Comparison of ENCODE assay signal across 1 cellular context in the genomic region with DNA sequence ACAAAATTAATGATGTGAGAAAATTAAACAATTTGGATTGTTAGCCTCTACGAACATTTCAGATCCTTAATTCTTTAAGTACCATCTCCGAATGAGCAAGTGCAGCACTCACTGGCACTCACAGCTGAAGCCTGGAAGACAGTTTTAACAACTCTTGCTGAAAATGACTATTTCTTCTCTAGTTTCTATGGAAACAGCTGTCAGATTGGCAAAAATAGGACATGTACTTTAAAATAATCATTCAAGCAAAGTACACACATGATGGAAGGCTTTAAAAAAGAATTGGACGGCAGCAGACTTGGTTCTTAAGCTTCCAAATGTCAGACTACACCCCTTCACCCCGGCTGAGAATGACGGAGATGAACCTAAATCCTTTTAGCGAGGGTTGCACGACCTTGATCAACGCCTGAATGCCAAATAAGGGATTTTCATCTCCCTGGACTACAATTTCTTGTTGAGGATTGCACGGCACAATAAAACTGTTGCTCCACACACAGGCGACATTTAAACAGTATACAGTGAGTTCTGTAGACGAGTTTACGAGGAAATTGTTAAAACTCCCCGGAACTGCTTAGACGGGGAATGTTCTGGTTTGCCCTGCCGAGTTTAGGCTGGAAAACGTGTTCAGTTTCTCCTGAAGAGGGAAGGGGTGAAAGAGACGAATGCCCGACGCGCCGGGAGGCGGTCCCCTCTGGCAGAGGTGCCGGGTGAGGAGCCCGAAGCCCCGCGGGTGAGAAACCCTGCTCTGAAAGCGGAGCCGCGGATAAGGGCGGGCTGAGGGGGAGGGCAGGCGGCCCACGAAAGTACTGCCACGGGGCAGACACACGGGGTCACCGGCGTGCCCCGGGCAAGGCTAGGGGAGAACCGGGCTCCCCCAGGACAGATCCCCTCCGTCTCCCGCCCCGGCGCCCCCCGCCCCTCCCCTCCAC.
TF ChIP-seq lines count a peak whose summit lies in the region.

No MANE protein-coding gene starts in this region.

TF ChIP-seq in K562, 482 proteins besides CTCF, POLR2A, EP300 and RAD21 (continued from another document and continues in another):
- TF ChIP-seq, protein P1, sequence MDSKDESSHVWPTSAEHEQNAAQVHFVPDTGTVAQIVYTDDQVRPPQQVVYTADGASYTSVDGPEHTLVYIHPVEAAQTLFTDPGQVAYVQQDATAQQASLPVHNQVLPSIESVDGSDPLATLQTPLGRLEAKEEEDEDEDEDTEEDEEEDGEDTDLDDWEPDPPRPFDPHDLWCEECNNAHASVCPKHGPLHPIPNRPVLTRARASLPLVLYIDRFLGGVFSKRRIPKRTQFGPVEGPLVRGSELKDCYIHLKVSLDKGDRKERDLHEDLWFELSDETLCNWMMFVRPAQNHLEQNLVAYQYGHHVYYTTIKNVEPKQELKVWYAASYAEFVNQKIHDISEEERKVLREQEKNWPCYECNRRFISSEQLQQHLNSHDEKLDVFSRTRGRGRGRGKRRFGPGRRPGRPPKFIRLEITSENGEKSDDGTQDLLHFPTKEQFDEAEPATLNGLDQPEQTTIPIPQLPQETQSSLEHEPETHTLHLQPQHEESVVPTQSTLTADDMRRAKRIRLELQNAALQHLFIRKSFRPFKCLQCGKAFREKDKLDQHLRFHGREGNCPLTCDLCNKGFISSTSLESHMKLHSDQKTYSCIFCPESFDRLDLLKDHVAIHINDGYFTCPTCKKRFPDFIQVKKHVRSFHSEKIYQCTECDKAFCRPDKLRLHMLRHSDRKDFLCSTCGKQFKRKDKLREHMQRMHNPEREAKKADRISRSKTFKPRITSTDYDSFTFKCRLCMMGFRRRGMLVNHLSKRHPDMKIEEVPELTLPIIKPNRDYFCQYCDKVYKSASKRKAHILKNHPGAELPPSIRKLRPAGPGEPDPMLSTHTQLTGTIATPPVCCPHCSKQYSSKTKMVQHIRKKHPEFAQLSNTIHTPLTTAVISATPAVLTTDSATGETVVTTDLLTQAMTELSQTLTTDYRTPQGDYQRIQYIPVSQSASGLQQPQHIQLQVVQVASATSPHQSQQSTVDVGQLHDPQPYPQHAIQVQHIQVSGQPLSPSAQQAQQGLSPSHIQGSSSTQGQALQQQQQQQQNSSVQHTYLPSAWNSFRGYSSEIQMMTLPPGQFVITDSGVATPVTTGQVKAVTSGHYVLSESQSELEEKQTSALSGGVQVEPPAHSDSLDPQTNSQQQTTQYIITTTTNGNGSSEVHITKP (IDR thresholded peaks at IDR 0.05; ENCODE audit: partially characterized antibody): no peak
- TF ChIP-seq, protein P2, sequence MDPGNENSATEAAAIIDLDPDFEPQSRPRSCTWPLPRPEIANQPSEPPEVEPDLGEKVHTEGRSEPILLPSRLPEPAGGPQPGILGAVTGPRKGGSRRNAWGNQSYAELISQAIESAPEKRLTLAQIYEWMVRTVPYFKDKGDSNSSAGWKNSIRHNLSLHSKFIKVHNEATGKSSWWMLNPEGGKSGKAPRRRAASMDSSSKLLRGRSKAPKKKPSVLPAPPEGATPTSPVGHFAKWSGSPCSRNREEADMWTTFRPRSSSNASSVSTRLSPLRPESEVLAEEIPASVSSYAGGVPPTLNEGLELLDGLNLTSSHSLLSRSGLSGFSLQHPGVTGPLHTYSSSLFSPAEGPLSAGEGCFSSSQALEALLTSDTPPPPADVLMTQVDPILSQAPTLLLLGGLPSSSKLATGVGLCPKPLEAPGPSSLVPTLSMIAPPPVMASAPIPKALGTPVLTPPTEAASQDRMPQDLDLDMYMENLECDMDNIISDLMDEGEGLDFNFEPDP (CRISPR knock-in tag; IDR thresholded peaks at IDR 0.05): no peak
- TF ChIP-seq ZNF445 (CRISPR knock-in tag; IDR thresholded peaks at IDR 0.05; ENCODE audit: low read depth) (no peak), ZNF347 (CRISPR knock-in tag; IDR thresholded peaks at IDR 0.05; ENCODE audit: low read depth) (no peak), CBX1 (IDR thresholded peaks at IDR 0.05; ENCODE audit: low read depth) (0 out of 2 replicates have a peak, but pooled peaks have one; percentile 23), ZNF551 (CRISPR knock-in tag; IDR thresholded peaks at IDR 0.05) (no peak), ARNT (IDR thresholded peaks at IDR 0.05) (no peak), TFAM (CRISPR knock-in tag; conservative IDR thresholded peaks at IDR 0.05) (no peak), BCOR (IDR thresholded peaks at IDR 0.05) (no peak), ZNF764 (CRISPR knock-in tag; IDR thresholded peaks at IDR 0.05; ENCODE audit: low read depth) (no peak), IFI16 (CRISPR knock-in tag; IDR thresholded peaks at IDR 0.05) (no peak), CBFB (CRISPR knock-in tag; IDR thresholded peaks at IDR 0.05) (no peak), SETDB1 (IDR thresholded peaks at IDR 0.05; ENCODE audit: low read length) (no peak), ZNF3 (CRISPR knock-in tag; IDR thresholded peaks at IDR 0.05) (no peak), MCM2 (IDR thresholded peaks at IDR 0.05; ENCODE audit: low read depth) (no peak), RCOR1 (IDR thresholded peaks at IDR 0.05; ENCODE audit: borderline replicate concordance in 1 of 2, low read depth in 2 of 2, low read length in 2 of 2) (no peak), SP2 (IDR thresholded peaks at IDR 0.05; ENCODE audit: extremely low read depth, low read depth, low read length, poor library complexity, severe bottlenecking) (no peak), ZNF830 (CRISPR knock-in tag; IDR thresholded peaks at IDR 0.05) (no peak), RBBP5 (IDR thresholded peaks at IDR 0.05; ENCODE audit: borderline replicate concordance, insufficient read depth, low read length, poor library complexity, severe bottlenecking) (peak; percentile 78), CBX8 (IDR thresholded peaks at IDR 0.05; ENCODE audit: borderline replicate concordance, extremely low read depth, low read depth, low read length, poor library complexity, severe bottlenecking) (no peak), ZNF311 (CRISPR knock-in tag; IDR thresholded peaks at IDR 0.05) (no peak), CREM (IDR thresholded peaks at IDR 0.05; ENCODE audit: low read depth) (no peak), TEAD4 (IDR thresholded peaks at IDR 0.05; ENCODE audit: low read length) (no peak), TEAD4 (CRISPR knock-in tag; IDR thresholded peaks at IDR 0.05; ENCODE audit: borderline replicate concordance) (no peak), SMARCA5 (IDR thresholded peaks at IDR 0.05) (no peak), ZFP1 (CRISPR knock-in tag; IDR thresholded peaks at IDR 0.05) (no peak), MTA1 (IDR thresholded peaks at IDR 0.05; ENCODE audit: borderline replicate concordance) (no peak), ESRRB (CRISPR knock-in tag; IDR thresholded peaks at IDR 0.05; ENCODE audit: borderline replicate concordance) (no peak), NCOR1 (IDR thresholded peaks at IDR 0.05) (0 out of 2 replicates have a peak, but pooled peaks have one; percentile 18)
- TF ChIP-seq, protein P3, sequence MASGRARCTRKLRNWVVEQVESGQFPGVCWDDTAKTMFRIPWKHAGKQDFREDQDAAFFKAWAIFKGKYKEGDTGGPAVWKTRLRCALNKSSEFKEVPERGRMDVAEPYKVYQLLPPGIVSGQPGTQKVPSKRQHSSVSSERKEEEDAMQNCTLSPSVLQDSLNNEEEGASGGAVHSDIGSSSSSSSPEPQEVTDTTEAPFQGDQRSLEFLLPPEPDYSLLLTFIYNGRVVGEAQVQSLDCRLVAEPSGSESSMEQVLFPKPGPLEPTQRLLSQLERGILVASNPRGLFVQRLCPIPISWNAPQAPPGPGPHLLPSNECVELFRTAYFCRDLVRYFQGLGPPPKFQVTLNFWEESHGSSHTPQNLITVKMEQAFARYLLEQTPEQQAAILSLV (tag; IDR thresholded peaks at IDR 0.05): no peak
- TF ChIP-seq, protein P4, sequence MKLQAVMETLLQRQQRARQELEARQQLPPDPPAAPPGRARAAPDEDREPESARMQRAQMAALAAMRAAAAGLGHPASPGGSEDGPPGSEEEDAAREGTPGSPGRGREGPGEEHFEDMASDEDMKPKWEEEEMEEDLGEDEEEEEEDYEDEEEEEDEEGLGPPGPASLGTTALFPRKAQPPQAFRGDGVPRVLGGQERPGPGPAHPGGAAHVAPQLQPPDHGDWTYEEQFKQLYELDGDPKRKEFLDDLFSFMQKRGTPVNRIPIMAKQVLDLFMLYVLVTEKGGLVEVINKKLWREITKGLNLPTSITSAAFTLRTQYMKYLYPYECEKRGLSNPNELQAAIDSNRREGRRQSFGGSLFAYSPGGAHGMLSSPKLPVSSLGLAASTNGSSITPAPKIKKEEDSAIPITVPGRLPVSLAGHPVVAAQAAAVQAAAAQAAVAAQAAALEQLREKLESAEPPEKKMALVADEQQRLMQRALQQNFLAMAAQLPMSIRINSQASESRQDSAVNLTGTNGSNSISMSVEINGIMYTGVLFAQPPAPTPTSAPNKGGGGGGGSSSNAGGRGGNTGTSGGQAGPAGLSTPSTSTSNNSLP (IDR thresholded peaks at IDR 0.05; ENCODE audit: borderline replicate concordance, low read depth, low read length): no peak
- TF ChIP-seq, protein P5, sequence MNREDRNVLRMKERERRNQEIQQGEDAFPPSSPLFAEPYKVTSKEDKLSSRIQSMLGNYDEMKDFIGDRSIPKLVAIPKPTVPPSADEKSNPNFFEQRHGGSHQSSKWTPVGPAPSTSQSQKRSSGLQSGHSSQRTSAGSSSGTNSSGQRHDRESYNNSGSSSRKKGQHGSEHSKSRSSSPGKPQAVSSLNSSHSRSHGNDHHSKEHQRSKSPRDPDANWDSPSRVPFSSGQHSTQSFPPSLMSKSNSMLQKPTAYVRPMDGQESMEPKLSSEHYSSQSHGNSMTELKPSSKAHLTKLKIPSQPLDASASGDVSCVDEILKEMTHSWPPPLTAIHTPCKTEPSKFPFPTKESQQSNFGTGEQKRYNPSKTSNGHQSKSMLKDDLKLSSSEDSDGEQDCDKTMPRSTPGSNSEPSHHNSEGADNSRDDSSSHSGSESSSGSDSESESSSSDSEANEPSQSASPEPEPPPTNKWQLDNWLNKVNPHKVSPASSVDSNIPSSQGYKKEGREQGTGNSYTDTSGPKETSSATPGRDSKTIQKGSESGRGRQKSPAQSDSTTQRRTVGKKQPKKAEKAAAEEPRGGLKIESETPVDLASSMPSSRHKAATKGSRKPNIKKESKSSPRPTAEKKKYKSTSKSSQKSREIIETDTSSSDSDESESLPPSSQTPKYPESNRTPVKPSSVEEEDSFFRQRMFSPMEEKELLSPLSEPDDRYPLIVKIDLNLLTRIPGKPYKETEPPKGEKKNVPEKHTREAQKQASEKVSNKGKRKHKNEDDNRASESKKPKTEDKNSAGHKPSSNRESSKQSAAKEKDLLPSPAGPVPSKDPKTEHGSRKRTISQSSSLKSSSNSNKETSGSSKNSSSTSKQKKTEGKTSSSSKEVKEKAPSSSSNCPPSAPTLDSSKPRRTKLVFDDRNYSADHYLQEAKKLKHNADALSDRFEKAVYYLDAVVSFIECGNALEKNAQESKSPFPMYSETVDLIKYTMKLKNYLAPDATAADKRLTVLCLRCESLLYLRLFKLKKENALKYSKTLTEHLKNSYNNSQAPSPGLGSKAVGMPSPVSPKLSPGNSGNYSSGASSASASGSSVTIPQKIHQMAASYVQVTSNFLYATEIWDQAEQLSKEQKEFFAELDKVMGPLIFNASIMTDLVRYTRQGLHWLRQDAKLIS (CRISPR knock-in tag; IDR thresholded peaks at IDR 0.05): no peak
- TF ChIP-seq, protein P6, sequence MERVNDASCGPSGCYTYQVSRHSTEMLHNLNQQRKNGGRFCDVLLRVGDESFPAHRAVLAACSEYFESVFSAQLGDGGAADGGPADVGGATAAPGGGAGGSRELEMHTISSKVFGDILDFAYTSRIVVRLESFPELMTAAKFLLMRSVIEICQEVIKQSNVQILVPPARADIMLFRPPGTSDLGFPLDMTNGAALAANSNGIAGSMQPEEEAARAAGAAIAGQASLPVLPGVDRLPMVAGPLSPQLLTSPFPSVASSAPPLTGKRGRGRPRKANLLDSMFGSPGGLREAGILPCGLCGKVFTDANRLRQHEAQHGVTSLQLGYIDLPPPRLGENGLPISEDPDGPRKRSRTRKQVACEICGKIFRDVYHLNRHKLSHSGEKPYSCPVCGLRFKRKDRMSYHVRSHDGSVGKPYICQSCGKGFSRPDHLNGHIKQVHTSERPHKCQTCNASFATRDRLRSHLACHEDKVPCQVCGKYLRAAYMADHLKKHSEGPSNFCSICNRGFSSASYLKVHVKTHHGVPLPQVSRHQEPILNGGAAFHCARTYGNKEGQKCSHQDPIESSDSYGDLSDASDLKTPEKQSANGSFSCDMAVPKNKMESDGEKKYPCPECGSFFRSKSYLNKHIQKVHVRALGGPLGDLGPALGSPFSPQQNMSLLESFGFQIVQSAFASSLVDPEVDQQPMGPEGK (CRISPR knock-in tag; IDR thresholded peaks at IDR 0.05; ENCODE audit: borderline replicate concordance): no peak
- TF ChIP-seq, protein P7, sequence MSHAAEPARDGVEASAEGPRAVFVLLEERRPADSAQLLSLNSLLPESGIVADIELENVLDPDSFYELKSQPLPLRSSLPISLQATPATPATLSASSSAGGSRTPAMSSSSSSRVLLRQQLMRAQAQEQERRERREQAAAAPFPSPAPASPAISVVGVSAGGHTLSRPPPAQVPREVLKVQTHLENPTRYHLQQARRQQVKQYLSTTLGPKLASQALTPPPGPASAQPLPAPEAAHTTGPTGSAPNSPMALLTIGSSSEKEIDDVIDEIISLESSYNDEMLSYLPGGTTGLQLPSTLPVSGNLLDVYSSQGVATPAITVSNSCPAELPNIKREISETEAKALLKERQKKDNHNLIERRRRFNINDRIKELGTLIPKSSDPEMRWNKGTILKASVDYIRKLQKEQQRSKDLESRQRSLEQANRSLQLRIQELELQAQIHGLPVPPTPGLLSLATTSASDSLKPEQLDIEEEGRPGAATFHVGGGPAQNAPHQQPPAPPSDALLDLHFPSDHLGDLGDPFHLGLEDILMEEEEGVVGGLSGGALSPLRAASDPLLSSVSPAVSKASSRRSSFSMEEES (CRISPR knock-in tag; IDR thresholded peaks at IDR 0.05): no peak
- TF ChIP-seq, protein P8, sequence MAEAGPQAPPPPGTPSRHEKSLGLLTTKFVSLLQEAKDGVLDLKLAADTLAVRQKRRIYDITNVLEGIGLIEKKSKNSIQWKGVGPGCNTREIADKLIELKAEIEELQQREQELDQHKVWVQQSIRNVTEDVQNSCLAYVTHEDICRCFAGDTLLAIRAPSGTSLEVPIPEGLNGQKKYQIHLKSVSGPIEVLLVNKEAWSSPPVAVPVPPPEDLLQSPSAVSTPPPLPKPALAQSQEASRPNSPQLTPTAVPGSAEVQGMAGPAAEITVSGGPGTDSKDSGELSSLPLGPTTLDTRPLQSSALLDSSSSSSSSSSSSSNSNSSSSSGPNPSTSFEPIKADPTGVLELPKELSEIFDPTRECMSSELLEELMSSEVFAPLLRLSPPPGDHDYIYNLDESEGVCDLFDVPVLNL (CRISPR knock-in tag; IDR thresholded peaks at IDR 0.05; ENCODE audit: low read depth): no peak
- TF ChIP-seq, protein P9, sequence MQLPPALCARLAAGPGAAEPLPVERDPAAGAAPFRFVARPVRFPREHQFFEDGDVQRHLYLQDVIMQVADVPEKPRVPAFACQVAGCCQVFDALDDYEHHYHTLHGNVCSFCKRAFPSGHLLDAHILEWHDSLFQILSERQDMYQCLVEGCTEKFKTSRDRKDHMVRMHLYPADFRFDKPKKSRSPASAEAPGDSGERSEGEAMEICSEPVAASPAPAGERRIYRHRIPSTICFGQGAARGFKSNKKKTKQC (CRISPR knock-in tag; IDR thresholded peaks at IDR 0.05): 0 out of 2 replicates have a peak, but pooled peaks have one; percentile 44
- TF ChIP-seq, protein P10, sequence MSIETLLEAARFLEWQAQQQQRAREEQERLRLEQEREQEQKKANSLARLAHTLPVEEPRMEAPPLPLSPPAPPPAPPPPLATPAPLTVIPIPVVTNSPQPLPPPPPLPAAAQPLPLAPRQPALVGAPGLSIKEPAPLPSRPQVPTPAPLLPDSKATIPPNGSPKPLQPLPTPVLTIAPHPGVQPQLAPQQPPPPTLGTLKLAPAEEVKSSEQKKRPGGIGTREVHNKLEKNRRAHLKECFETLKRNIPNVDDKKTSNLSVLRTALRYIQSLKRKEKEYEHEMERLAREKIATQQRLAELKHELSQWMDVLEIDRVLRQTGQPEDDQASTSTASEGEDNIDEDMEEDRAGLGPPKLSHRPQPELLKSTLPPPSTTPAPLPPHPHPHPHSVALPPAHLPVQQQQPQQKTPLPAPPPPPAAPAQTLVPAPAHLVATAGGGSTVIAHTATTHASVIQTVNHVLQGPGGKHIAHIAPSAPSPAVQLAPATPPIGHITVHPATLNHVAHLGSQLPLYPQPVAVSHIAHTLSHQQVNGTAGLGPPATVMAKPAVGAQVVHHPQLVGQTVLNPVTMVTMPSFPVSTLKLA (conservative IDR thresholded peaks at IDR 0.05): peak in 1 of 2 experiments; percentile 2; a peak in 1 of 4 replicates
